Comparison of ENCODE assay signal across 8 cellular contexts in the genomic region with DNA sequence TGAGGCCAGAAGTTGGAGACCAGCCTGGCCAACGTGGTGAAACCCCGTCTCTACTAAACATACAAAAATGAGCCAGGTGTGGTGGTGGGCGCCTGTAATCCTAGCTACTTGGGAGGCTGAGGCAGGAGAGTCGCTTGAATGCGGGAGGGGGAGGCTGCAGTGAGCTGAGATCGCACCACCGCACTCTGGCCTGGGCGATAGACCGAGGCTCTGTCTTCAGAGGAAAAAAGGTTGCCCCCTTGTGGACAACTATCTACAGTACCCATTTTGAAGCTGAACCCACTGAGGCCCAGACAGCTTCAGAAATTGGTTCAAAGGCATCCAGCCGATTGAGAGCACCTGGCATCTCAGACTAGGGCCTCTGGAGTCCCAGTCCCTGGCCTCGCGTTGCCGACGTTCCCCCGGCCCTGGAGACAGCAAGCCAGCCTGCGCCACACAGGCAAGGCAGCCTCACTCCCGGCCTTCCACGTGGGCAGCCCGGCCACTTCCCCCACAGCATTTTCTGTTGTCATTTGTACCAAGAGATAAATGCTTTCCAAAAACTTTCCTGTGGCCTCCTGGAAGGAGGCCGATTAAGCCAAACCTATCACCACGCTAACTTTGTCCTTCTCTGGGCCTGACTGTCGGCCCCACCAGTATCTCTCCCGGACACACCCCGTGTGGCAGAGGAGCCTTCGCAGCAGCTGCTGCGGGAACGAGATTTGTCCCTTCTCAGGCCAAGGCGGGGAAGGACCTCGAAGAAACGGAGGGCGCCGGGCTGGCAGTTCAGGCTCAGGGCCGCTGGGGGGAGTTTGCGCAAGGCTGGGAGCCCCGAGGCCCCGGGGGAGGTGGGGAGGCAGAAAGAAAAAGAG.
DNase-seq lines count a peak whose midpoint lies in the region; ATAC-seq and TF ChIP-seq lines count a peak whose summit lies in the region.

No MANE protein-coding gene starts in this region.

- no peak overlapping the region for H3K27ac ChIP-seq in upper lobe of right lung

- H3K27me3 Mint-ChIP-seq in mesothelial cell of epicardium (ENCODE audit: low read depth), result peaks cover 23% of the 10 kb centered on the region

- intact Hi-C loops in upper lobe of right lung (cut with DNase I), result no loop called here

- no peak overlapping the region for H3K27ac Mint-ChIP-seq in mesothelial cell of epicardium

- H3K9me3 ChIP-seq in upper lobe of right lung, result no peaks in the 10 kb centered on the region

- ATAC-seq in upper lobe of right lung, result peak; percentile 43

- peaks cover 31% of the 10 kb centered on the region for H3K4me1 Mint-ChIP-seq in mesothelial cell of epicardium

- no peaks in the 10 kb centered on the region for H3K9me3 Mint-ChIP-seq in mesothelial cell of epicardium

- peak; percentile 21 for TF ChIP-seq CTCF in mesothelial cell of epicardium (IDR thresholded peaks at IDR 0.05; ENCODE audit: unreplicated experiment)
- TF ChIP-seq CTCF in upper lobe of right lung (IDR thresholded peaks at IDR 0.05), result peak; percentile 31

- peaks cover 12% of the 10 kb centered on the region for H3K4me1 ChIP-seq in upper lobe of right lung

- no peak overlapping the region for H3K4me3 ChIP-seq in upper lobe of right lung

- peaks cover 58% of the 10 kb centered on the region for H3K36me3 ChIP-seq in upper lobe of right lung

- no peaks in the 10 kb centered on the region for H3K27me3 ChIP-seq in upper lobe of right lung

- H3K36me3 Mint-ChIP-seq in mesothelial cell of epicardium, result no peaks in the 10 kb centered on the region

- DNase-seq in NK-92 treated with Interleukin-12 subunit alpha and Interleukin-12 subunit beta, amount 100 ng/mL, for 24 hours (lab: John Stamatoyannopoulos, UW), result peak; percentile 35
- DNase-seq in NK-92 (lab: John Stamatoyannopoulos, UW; ENCODE audit: unreplicated experiment), result no peak
- DNase-seq in T follicular helper cell (ENCODE audit: low read depth), result peak; percentile 18
- DNase-seq in central memory CD4-positive, alpha-beta T cell, result peak; percentile 45
- DNase-seq in mesothelial cell of epicardium (ENCODE audit: low spot score in 2 of 2, unreplicated experiment in 2 of 2), result peak; percentile 39 to 70
- DNase-seq in upper lobe of right lung, result peak; percentile 69
- DNase-seq in NCI-H187 treated with DMSO at 0.1 percent for 48 hours (lab: John Stamatoyannopoulos, UW), result no peak
- DNase-seq in GF-D8 (lab: John Stamatoyannopoulos, UW), result no peak

- peak overlapping the region; percentile 12 for H3K4me3 Mint-ChIP-seq in mesothelial cell of epicardium

Comparison
In these comparisons a context has a peak if more than half of its experiments do, and no peak if none do; other contexts are left out.
1. DNase-seq: peak in NK-92 treated with Interleukin-12 subunit alpha and Interleukin-12 subunit beta, amount 100 ng/mL, for 24 hours (single experiment), T follicular helper cell (single experiment), central memory CD4-positive, alpha-beta T cell (single experiment), mesothelial cell of epicardium (2 of 2) and upper lobe of right lung (single experiment); none in NK-92 (single experiment), NCI-H187 treated with DMSO at 0.1 percent for 48 hours (single experiment) and GF-D8 (single experiment).